In genomic region chr1:17668638-17669175, GRCh38 we compare ENCODE assay signal across 21 cellular contexts.
DNase-seq lines count a peak whose midpoint lies in the region; ATAC-seq lines count a peak whose summit lies in the region.
"Had no signal": no experiment of that assay in that cellular context is flagged by ENCODE, and none has a peak within 500 bp of the region (broad histone marks: within the 10 kb centered on the region; RNA-seq: fewer than 3 reads in every experiment).

No MANE protein-coding gene starts in this region.

- DNase-seq in DMS153 (lab: John Stamatoyannopoulos, UW) (peak; percentile 24), DMS153 treated with DMSO at 0.1 percent for 48 hours (lab: John Stamatoyannopoulos, UW; ENCODE audit: unreplicated experiment) (no peak), SJCRH30 (peak in 1 of 2 experiments; percentile 30), retina (peak; percentile 44), left cardiac atrium (no peak), left ventricle myocardium superior (no peak), Kasumi-1 (lab: John Stamatoyannopoulos, UW) (no peak)
- DNase-seq: 8988T, COR-L47, DMS79, H7, IMR-90, NCI-H1417 treated with DMSO at 0.1 percent for 48 hours, NCI-H2029 treated with DMSO at 0.1 percent for 48 hours, NCI-H510A, NCI-H748 treated with DMSO at 0.1 percent for 48 hours, RPMI8226, SHP77 treated with DMSO at 0.1 percent for 48 hours had no signal

- no peak overlapping the region for H3K4me3 Mint-ChIP-seq in dendritic cell treated with granulocyte-macrophage colony-stimulating factor and Interleukin-4, amounts not matched to agents 40 ng/mL and 50 ng/mL, for 4 days

- no peaks in the 10 kb centered on the region for H3K9me3 ChIP-seq in SJCRH30 (replicated peaks)

- H3K9me3 Mint-ChIP-seq in dendritic cell treated with granulocyte-macrophage colony-stimulating factor and Interleukin-4, amounts not matched to agents 40 ng/mL and 50 ng/mL, for 4 days, result no peaks in the 10 kb centered on the region

- peaks cover 100% of the 10 kb centered on the region for H3K36me3 Mint-ChIP-seq in dendritic cell treated with granulocyte-macrophage colony-stimulating factor and Interleukin-4, amounts not matched to agents 40 ng/mL and 50 ng/mL, for 4 days (ENCODE audit: low read depth)

- ATAC-seq in left cardiac atrium (no peak), left ventricle myocardium superior (no peak)
- ATAC-seq: SK-N-SH treated with all-trans-retinoic acid at 6 μM for 48 hours had no signal

- peak overlapping the region; percentile 46 for H3K27ac ChIP-seq in SJCRH30
- H3K27ac ChIP-seq: HL-60 had no signal

- no peaks in the 10 kb centered on the region for H3K36me3 ChIP-seq in SJCRH30

- intact Hi-C loops in dendritic cell treated with granulocyte-macrophage colony-stimulating factor and Interleukin-4, amounts not matched to agents 40 ng/mL and 50 ng/mL, for 4 days (cut with micrococcal nuclease), result no loop called here
- intact Hi-C loops in left cardiac atrium (cut with DNase I) (loop anchor here (10.0 kb wide), 3 partner anchors 156 to 246 kb away; no protein-coding TSS in a partner anchor), left ventricle myocardium superior (cut with micrococcal nuclease) (no loop called here)

- no peaks in the 10 kb centered on the region for H3K27me3 ChIP-seq in SJCRH30

- H3K27ac Mint-ChIP-seq in dendritic cell treated with granulocyte-macrophage colony-stimulating factor and Interleukin-4, amounts not matched to agents 40 ng/mL and 50 ng/mL, for 4 days, result peak overlapping the region; percentile 16

- H3K27me3 Mint-ChIP-seq in dendritic cell treated with granulocyte-macrophage colony-stimulating factor and Interleukin-4, amounts not matched to agents 40 ng/mL and 50 ng/mL, for 4 days, result no peaks in the 10 kb centered on the region

- peaks cover 29% of the 10 kb centered on the region for H3K4me1 ChIP-seq in SJCRH30

- peaks cover 59% of the 10 kb centered on the region for H3K4me1 Mint-ChIP-seq in dendritic cell treated with granulocyte-macrophage colony-stimulating factor and Interleukin-4, amounts not matched to agents 40 ng/mL and 50 ng/mL, for 4 days (ENCODE audit: low read depth)

- H3K4me3 ChIP-seq in SJCRH30, result no peak overlapping the region

Comparison
In these comparisons a context has a peak if more than half of its experiments do, and no peak if none do; other contexts are left out.
1. DNase-seq: peak in DMS153 (single experiment) and retina (single experiment); none in DMS153 treated with DMSO at 0.1 percent for 48 hours (single experiment), left cardiac atrium (single experiment), left ventricle myocardium superior (single experiment) and Kasumi-1 (0 of 2).
2. intact Hi-C loops: an anchor here in left cardiac atrium (10.0 kb wide); none called in dendritic cell treated with granulocyte-macrophage colony-stimulating factor and Interleukin-4, amounts not matched to agents 40 ng/mL and 50 ng/mL, for 4 days and left ventricle myocardium superior.